Comparison of ENCODE assay signal across 7 cellular contexts in genomic region chr20:15967334-15967733, GRCh38.
"Had no signal": no experiment of that assay in that cellular context is flagged by ENCODE, and none has a peak within 500 bp of the region (broad histone marks: within the 10 kb centered on the region; RNA-seq: fewer than 3 reads in every experiment).

No MANE protein-coding gene starts in this region.

- ATAC-seq: GM12878 had no signal

- FAIRE-seq: G401.6, GM12878, GM12891, GM12892, GM18507 had no signal

- H3K4me3 ChIP-seq: GM12878 had no signal

- DNase-seq: GDM1, GF-D8 had no signal
